In the genomic region with DNA sequence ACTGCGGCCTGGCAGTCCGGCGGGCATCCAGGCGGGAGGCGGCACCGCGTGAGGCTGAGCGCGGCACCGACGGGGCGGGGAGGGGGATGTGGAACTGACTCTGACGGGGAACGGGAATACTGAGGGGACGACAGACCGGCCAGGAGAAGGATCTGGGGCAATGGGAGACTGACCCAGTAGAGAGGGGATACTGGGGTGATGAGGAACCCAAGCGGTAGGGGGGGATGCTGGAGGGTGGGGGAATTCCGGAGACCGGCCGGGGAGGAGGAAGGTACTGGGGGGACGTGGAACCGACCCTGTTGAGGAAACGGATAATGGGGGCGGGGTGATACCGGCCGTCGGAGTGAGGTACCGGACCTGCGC, we compare ENCODE assay signal across 8 cellular contexts. TPM values are rescaled to one million over a fixed set of nuclear protein-coding genes. Genes with fewer than 3 reads are reported as not detected.
A peak's percentile ranks its signal among the peaks of the same experiment; 100 is the strongest.
DNase-seq lines count a peak whose midpoint lies in the region; ATAC-seq and TF ChIP-seq lines count a peak whose summit lies in the region.

No MANE protein-coding gene starts in this region.

- H3K4me1 Mint-ChIP-seq in activated naive CD4-positive, alpha-beta T cell treated with anti-CD3 and anti-CD28 coated beads, Interleukin-2, amount 10 ng/mL, durations not matched to agents 7 days and 5 days, result peaks cover 53% of the 10 kb centered on the region

- H3K4me3 ChIP-seq in left ventricle myocardium inferior (peak overlapping the region; percentile 91), gastrocnemius medialis (peak overlapping the region; percentile 65 to 95 (median 82))

- CTCF ChIA-PET in activated naive CD4-positive, alpha-beta T cell treated with anti-CD3 and anti-CD28 coated beads, Interleukin-2, amount 10 ng/mL, durations not matched to agents 7 days and 5 days (lab: Charles Lee), result no interaction called here

- ATAC-seq in gastrocnemius medialis, result peak in 1 of 2 donors; percentile 7

- H3K27ac ChIP-seq in KOPT-K1 (ENCODE audit: low read depth, low read length, poor library complexity, severe bottlenecking) (peak overlapping the region; percentile 95), left ventricle myocardium inferior (replicated peaks) (peak overlapping the region; percentile 98), gastrocnemius medialis (peak overlapping the region; percentile 83 to 92 (median 87))

- H3K4me3 Mint-ChIP-seq in activated naive CD4-positive, alpha-beta T cell treated with anti-CD3 and anti-CD28 coated beads, Interleukin-2, amount 10 ng/mL, durations not matched to agents 7 days and 5 days, result peak overlapping the region; percentile 94

- DNase-seq in activated naive CD4-positive, alpha-beta T cell treated with anti-CD3 and anti-CD28 coated beads, Interleukin-2, amount 10 ng/mL, durations not matched to agents 7 days and 5 days, result peak; percentile 52
- no peak for DNase-seq in activated naive CD4-positive, alpha-beta T cell (lab: John Stamatoyannopoulos, UW)
- DNase-seq in activated gamma-delta T cell treated with anti-CD3 and anti-CD28 coated beads, Interleukin-2, amount 50 U/mL, for 16 hours (ENCODE audit: low read depth), result peak; percentile 23
- DNase-seq in left ventricle myocardium inferior (no peak), gastrocnemius medialis (peak in 1 of 2 donors; percentile 10), cortex of kidney (lab: John Stamatoyannopoulos, UW) (no peak), NCI-H187 (lab: John Stamatoyannopoulos, UW) (no peak)

- intact Hi-C loops in left ventricle myocardium inferior (cut with micrococcal nuclease) (no loop called here), gastrocnemius medialis (cut with DNase I; ENCODE audit: low total_unique reads) (no loop called here)

- H3K9me3 Mint-ChIP-seq in activated naive CD4-positive, alpha-beta T cell treated with anti-CD3 and anti-CD28 coated beads, Interleukin-2, amount 10 ng/mL, durations not matched to agents 7 days and 5 days, result no peaks in the 10 kb centered on the region

- no peaks in the 10 kb centered on the region for H3K27me3 Mint-ChIP-seq in activated naive CD4-positive, alpha-beta T cell treated with anti-CD3 and anti-CD28 coated beads, Interleukin-2, amount 10 ng/mL, durations not matched to agents 7 days and 5 days

- H3K27ac Mint-ChIP-seq in activated naive CD4-positive, alpha-beta T cell treated with anti-CD3 and anti-CD28 coated beads, Interleukin-2, amount 10 ng/mL, durations not matched to agents 7 days and 5 days, result peak overlapping the region; percentile 79

- H3K9me3 ChIP-seq in KOPT-K1 (ENCODE audit: insufficient read depth, low read length, poor library complexity, severe bottlenecking) (no peaks in the 10 kb centered on the region), left ventricle myocardium inferior (replicated peaks) (no peaks in the 10 kb centered on the region), gastrocnemius medialis (no peaks in the 10 kb centered on the region)

- H3K4me1 ChIP-seq in left ventricle myocardium inferior, result peaks cover 70% of the 10 kb centered on the region
- peaks cover 24 to 25% of the 10 kb centered on the region in 2 donors for H3K4me1 ChIP-seq in gastrocnemius medialis

- no peak for TF ChIP-seq POLR2A in gastrocnemius medialis (IDR thresholded peaks at IDR 0.05)

- H3K27me3 ChIP-seq in left ventricle myocardium inferior (ENCODE audit: low read depth) (no peaks in the 10 kb centered on the region), gastrocnemius medialis (no peaks in the 10 kb centered on the region)

- peaks cover 24% of the 10 kb centered on the region for H3K36me3 Mint-ChIP-seq in activated naive CD4-positive, alpha-beta T cell treated with anti-CD3 and anti-CD28 coated beads, Interleukin-2, amount 10 ng/mL, durations not matched to agents 7 days and 5 days

- H3K36me3 ChIP-seq in KOPT-K1 (ENCODE audit: insufficient read depth, low read length) (peaks cover 13% of the 10 kb centered on the region; the same call in 1 of the 2 replicates), left ventricle myocardium inferior (peaks cover 10% of the 10 kb centered on the region), gastrocnemius medialis (no peaks in the 10 kb centered on the region)

- in situ Hi-C loops in gastrocnemius medialis (cut with MboI; ENCODE audit: low sequenced_read_pairs in 4 of 4), result loop anchor here in 1 of 4 donors (10.0 kb wide), 1 partner anchor 95 kb away; the partner anchor contains the start of gene BICD2

- TF ChIP-seq CTCF in left ventricle myocardium inferior (IDR thresholded peaks at IDR 0.05; ENCODE audit: borderline replicate concordance) (no peak), gastrocnemius medialis (IDR thresholded peaks at IDR 0.05 in 4 of 5, conservative IDR thresholded peaks at IDR 0.05 in 1 of 5) (no peak)

RNA-seq across cellular contexts. Expression of gene IPPK, which starts 0.4 kb away (rescaled TPM):
- total RNA-seq in left ventricle myocardium inferior (7.3 TPM), gastrocnemius medialis (10 to 100 TPM in 1 of 4 donors, 1 to 10 TPM in 3; 6.8 to 11.4 (median 7.5) TPM)

Comparison
In these comparisons a context has a peak if more than half of its experiments do, and no peak if none do; other contexts are left out.
1. DNase-seq: peak in activated naive CD4-positive, alpha-beta T cell treated with anti-CD3 and anti-CD28 coated beads, Interleukin-2, amount 10 ng/mL, durations not matched to agents 7 days and 5 days (single experiment) and activated gamma-delta T cell treated with anti-CD3 and anti-CD28 coated beads, Interleukin-2, amount 50 U/mL, for 16 hours (single experiment); none in activated naive CD4-positive, alpha-beta T cell (0 of 4), left ventricle myocardium inferior (single experiment), cortex of kidney (single experiment) and NCI-H187 (0 of 2).
2. Peak in every context shown above with its lines, with median percentiles within 50 percentile points of each other: H3K27ac ChIP-seq.